In genomic region chr16:23836078-23836403, GRCh38 we compare ENCODE assay signal across 8 cellular contexts.
DNase-seq lines count a peak whose midpoint lies in the region; ATAC-seq lines count a peak whose summit lies in the region.

No MANE protein-coding gene starts in this region.

- peak overlapping the region; percentile 49 for H3K27ac ChIP-seq in effector memory CD4-positive, alpha-beta T cell (ENCODE audit: insufficient read depth, low read length, poor library complexity, severe bottlenecking)

- H3K27me3 ChIP-seq in effector memory CD4-positive, alpha-beta T cell (replicated peaks; ENCODE audit: control insufficient read depth, insufficient read depth, low read length, poor library complexity, severe bottlenecking), result no peaks in the 10 kb centered on the region

- H3K4me1 Mint-ChIP-seq in T-helper 2 cell treated with Interferon-gamma antibody and Interleukin-4, amounts not matched to agents 5 μg/mL and 100 μg/mL, for 36 hours (ENCODE audit: low read depth), result peaks cover 55% of the 10 kb centered on the region
- peaks cover 49% of the 10 kb centered on the region for H3K4me1 Mint-ChIP-seq in stimulated activated memory B cell treated with anti-CD40 and anti-IgM and Interleukin-4, amounts not matched to agents 10 μg/mL and 1 μg/mL and 100 μg/mL, for 72 hours

- H3K4me3 Mint-ChIP-seq in T-helper 2 cell treated with Interferon-gamma antibody and Interleukin-4, amounts not matched to agents 5 μg/mL and 100 μg/mL, for 36 hours, result peak overlapping the region; percentile 94
- H3K4me3 Mint-ChIP-seq in stimulated activated memory B cell treated with anti-CD40 and anti-IgM and Interleukin-4, amounts not matched to agents 10 μg/mL and 1 μg/mL and 100 μg/mL, for 72 hours, result peak overlapping the region; percentile 89

- H3K36me3 ChIP-seq in effector memory CD4-positive, alpha-beta T cell (ENCODE audit: control insufficient read depth, insufficient read depth, low read length), result peaks cover 4% of the 10 kb centered on the region

- H3K27ac Mint-ChIP-seq in T-helper 2 cell treated with Interferon-gamma antibody and Interleukin-4, amounts not matched to agents 5 μg/mL and 100 μg/mL, for 36 hours, result no peak overlapping the region
- peak overlapping the region; percentile 79 for H3K27ac Mint-ChIP-seq in stimulated activated memory B cell treated with anti-CD40 and anti-IgM and Interleukin-4, amounts not matched to agents 10 μg/mL and 1 μg/mL and 100 μg/mL, for 72 hours

- no peaks in the 10 kb centered on the region for H3K27me3 Mint-ChIP-seq in T-helper 2 cell treated with Interferon-gamma antibody and Interleukin-4, amounts not matched to agents 5 μg/mL and 100 μg/mL, for 36 hours (ENCODE audit: low read depth)
- no peaks in the 10 kb centered on the region for H3K27me3 Mint-ChIP-seq in stimulated activated memory B cell treated with anti-CD40 and anti-IgM and Interleukin-4, amounts not matched to agents 10 μg/mL and 1 μg/mL and 100 μg/mL, for 72 hours

- H3K9me3 ChIP-seq in effector memory CD4-positive, alpha-beta T cell (ENCODE audit: control insufficient read depth, low read length), result no peaks in the 10 kb centered on the region

- peaks cover 29% of the 10 kb centered on the region for H3K36me3 Mint-ChIP-seq in T-helper 2 cell treated with Interferon-gamma antibody and Interleukin-4, amounts not matched to agents 5 μg/mL and 100 μg/mL, for 36 hours (ENCODE audit: low read depth)
- H3K36me3 Mint-ChIP-seq in stimulated activated memory B cell treated with anti-CD40 and anti-IgM and Interleukin-4, amounts not matched to agents 10 μg/mL and 1 μg/mL and 100 μg/mL, for 72 hours, result peaks cover 28% of the 10 kb centered on the region

- ATAC-seq in HG03460 (IDR thresholded peaks at IDR 0.05; ENCODE audit: unreplicated experiment), result peak; percentile 13
- ATAC-seq in stimulated activated memory B cell treated with anti-CD40 and anti-IgM and Interleukin-4, amounts not matched to agents 10 μg/mL and 1 μg/mL and 100 μg/mL, for 72 hours, result no peak

- DNase-seq in T-helper 2 cell treated with Interferon-gamma antibody and Interleukin-4, amounts not matched to agents 5 μg/mL and 100 μg/mL, for 36 hours (ENCODE audit: low spot score), result no peak
- no peak for DNase-seq in T-helper 2 cell
- DNase-seq in effector memory CD4-positive, alpha-beta T cell, result no peak
- DNase-seq in NCI-H526 (lab: John Stamatoyannopoulos, UW), result no peak
- no peak for DNase-seq in NCI-H1930 (lab: John Stamatoyannopoulos, UW)
- no peak for DNase-seq in NCI-H2196 (lab: John Stamatoyannopoulos, UW; ENCODE audit: unreplicated experiment)

- H3K9me3 Mint-ChIP-seq in T-helper 2 cell treated with Interferon-gamma antibody and Interleukin-4, amounts not matched to agents 5 μg/mL and 100 μg/mL, for 36 hours, result peaks cover 2% of the 10 kb centered on the region
- H3K9me3 Mint-ChIP-seq in stimulated activated memory B cell treated with anti-CD40 and anti-IgM and Interleukin-4, amounts not matched to agents 10 μg/mL and 1 μg/mL and 100 μg/mL, for 72 hours, result peaks cover 1% of the 10 kb centered on the region

- peak overlapping the region; percentile 88 for H3K4me3 ChIP-seq in effector memory CD4-positive, alpha-beta T cell (ENCODE audit: insufficient read depth, low read depth, low read length, poor library complexity, severe bottlenecking)

- H3K4me1 ChIP-seq in effector memory CD4-positive, alpha-beta T cell (ENCODE audit: control insufficient read depth, insufficient read depth, low read length, poor library complexity, severe bottlenecking), result peaks cover 29% of the 10 kb centered on the region
